25 cellular contexts compared by ENCODE assay signal in genomic region chr4:128267745-128268144, GRCh38.
"Had no signal": no experiment of that assay in that cellular context is flagged by ENCODE, and none has a peak within 500 bp of the region (broad histone marks: within the 10 kb centered on the region; RNA-seq: fewer than 3 reads in every experiment).

No MANE protein-coding gene starts in this region.

- H3K4me3 ChIP-seq: MG63 had no signal

- ATAC-seq: activated T-cell treated with anti-CD3 and anti-CD28 coated beads, Interleukin-2, amount 50 U/mL, for 72 hours; T-helper 17 cell had no signal

- H3K27me3 Mint-ChIP-seq: activated naive CD4-positive, alpha-beta T cell treated with anti-CD3 and anti-CD28 coated beads, Interleukin-2, amount 10 ng/mL, durations not matched to agents 7 days and 5 days; activated naive CD8-positive, alpha-beta T cell treated with anti-CD3 and anti-CD28 coated beads for 36 hours; T-helper 17 cell had no signal

- H3K4me2 ChIP-seq: KMS-11 had no signal

- H3K4me1 Mint-ChIP-seq: activated CD4-positive, alpha-beta memory T cell treated with anti-CD3 and anti-CD28 coated beads, Interleukin-2, amount 10 ng/mL, durations not matched to agents 7 days and 5 days; activated naive CD4-positive, alpha-beta T cell treated with anti-CD3 and anti-CD28 coated beads, Interleukin-2, amount 10 ng/mL, durations not matched to agents 7 days and 5 days had no signal

- H3K27ac Mint-ChIP-seq: activated CD4-positive, alpha-beta memory T cell treated with anti-CD3 and anti-CD28 coated beads, Interleukin-2, amount 10 ng/mL, durations not matched to agents 7 days and 5 days; activated CD4-positive, alpha-beta T cell treated with anti-CD3 and anti-CD28 coated beads, Interleukin-2, amount 10 ng/mL, durations not matched to agents 7 days and 5 days; activated naive CD4-positive, alpha-beta T cell treated with anti-CD3 and anti-CD28 coated beads, Interleukin-2, amount 10 ng/mL, durations not matched to agents 7 days and 5 days; activated naive CD8-positive, alpha-beta T cell treated with anti-CD3 and anti-CD28 coated beads for 36 hours; activated T-cell treated with anti-CD3 and anti-CD28 coated beads, Interleukin-2, amount 50 U/mL, for 72 hours; activated T-helper 2 cell treated with anti-CD3 and anti-CD28 coated beads, Interferon-gamma antibody, Interleukin-2, Interleukin-4, amounts not matched to agents 10 μg/mL and 5 μg/mL and 100 μg/mL, durations not matched to agents 14 hours and 24 hours and 36 hours; T-helper 17 cell had no signal

- H3K36me3 Mint-ChIP-seq: activated naive CD8-positive, alpha-beta T cell treated with anti-CD3 and anti-CD28 coated beads for 36 hours had no signal

- H3K4me3 Mint-ChIP-seq: activated CD4-positive, alpha-beta memory T cell treated with anti-CD3 and anti-CD28 coated beads, Interleukin-2, amount 10 ng/mL, durations not matched to agents 7 days and 5 days; activated CD4-positive, alpha-beta T cell treated with anti-CD3 and anti-CD28 coated beads, Interleukin-2, amount 10 ng/mL, durations not matched to agents 7 days and 5 days; activated naive CD4-positive, alpha-beta T cell treated with anti-CD3 and anti-CD28 coated beads, Interleukin-2, amount 10 ng/mL, durations not matched to agents 7 days and 5 days; activated naive CD8-positive, alpha-beta T cell treated with anti-CD3 and anti-CD28 coated beads for 36 hours; activated T-cell treated with anti-CD3 and anti-CD28 coated beads, Interleukin-2, amount 50 U/mL, for 72 hours; T-helper 17 cell had no signal

- FAIRE-seq: TTC549 had no signal

- H3K27me3 ChIP-seq: MG63 had no signal

- H3K9me3 ChIP-seq: MG63 had no signal

- H3K9ac ChIP-seq: KMS-11 had no signal

- H3K27ac ChIP-seq: KMS-11, VCaP had no signal

- DNase-seq: activated CD4-positive, alpha-beta memory T cell treated with anti-CD3 and anti-CD28 coated beads, Interleukin-2, amount 10 ng/mL, durations not matched to agents 7 days and 5 days; activated CD4-positive, alpha-beta T cell treated with anti-CD3 and anti-CD28 coated beads, Interleukin-2, amount 10 ng/mL, durations not matched to agents 7 days and 5 days; activated CD4-positive, CD25-positive, alpha-beta regulatory T cell; activated gamma-delta T cell treated with Interleukin-2 at 50 U/mL for 16 hours; activated naive CD4-positive, alpha-beta T cell treated with anti-CD3 and anti-CD28 coated beads, Interleukin-2, amount 10 ng/mL, durations not matched to agents 7 days and 5 days; activated naive CD8-positive, alpha-beta T cell treated with anti-CD3 and anti-CD28 coated beads for 36 hours; activated T-cell treated with anti-CD3 and anti-CD28 coated beads for 4 hours; activated T-cell treated with anti-CD3 and anti-CD28 coated beads, Interleukin-2, amount 50 U/mL, for 72 hours; MG63; MV-4-11; NCI-H1092 treated with DMSO at 0.1 percent for 48 hours; NCI-H1417 treated with DMSO at 0.1 percent for 48 hours; NCI-H1694 treated with DMSO at 0.1 percent for 48 hours; NCI-H2029 treated with DMSO at 0.1 percent for 48 hours; NCI-H2227 treated with DMSO at 0.1 percent for 48 hours; NCI-H446 treated with DMSO at 0.1 percent for 48 hours; NCI-H524 treated with DMSO at 0.1 percent for 48 hours; NCI-H748 treated with DMSO at 0.1 percent for 48 hours; SIG-M5; T-helper 17 cell; T-helper 9 cell had no signal
